31 cellular contexts compared by ENCODE assay signal in genomic region chr7:79790863-79791262, GRCh38.
"Had no signal": no experiment of that assay in that cellular context is flagged by ENCODE, and none has a peak within 500 bp of the region (broad histone marks: within the 10 kb centered on the region; RNA-seq: fewer than 3 reads in every experiment).

No MANE protein-coding gene starts in this region.

- H3K27ac Mint-ChIP-seq: activated CD4-positive, alpha-beta memory T cell treated with anti-CD3 and anti-CD28 coated beads, Interleukin-2, amount 10 ng/mL, durations not matched to agents 7 days and 5 days; activated CD4-positive, alpha-beta T cell treated with anti-CD3 and anti-CD28 coated beads, Interleukin-2, amount 10 ng/mL, durations not matched to agents 24 days and 14 days; activated naive CD4-positive, alpha-beta T cell treated with anti-CD3 and anti-CD28 coated beads, Interleukin-2, amount 10 ng/mL, durations not matched to agents 7 days and 5 days; activated naive CD8-positive, alpha-beta T cell treated with anti-CD3 and anti-CD28 coated beads, Interleukin-2, amount 10 ng/mL, durations not matched to agents 7 days and 5 days; activated T-cell treated with anti-CD3 and anti-CD28 coated beads, Interleukin-2, amount 50 U/mL, for 24 hours; nephron progenitor cell; stimulated activated effector memory CD8-positive, alpha-beta T cell treated with anti-CD3 and anti-CD28 coated beads, Interleukin-12 subunit alpha, Interleukin-12 subunit beta, amount 100 ng/mL, for 72 hours; stimulated activated naive CD8-positive, alpha-beta T cell treated with anti-CD3 and anti-CD28 coated beads, Interleukin-15, Interleukin-2, amounts not matched to agents 100 ng/mL and 50 ng/mL, for 24 hours; T-helper 1 cell treated with Interleukin-12 subunit alpha and Interleukin-12 subunit beta and Interleukin-4 antibody, amounts not matched to agents 30 μg/mL and 1 μg/mL, for 36 hours had no signal

- H3K4me3 Mint-ChIP-seq: activated CD4-positive, alpha-beta memory T cell treated with anti-CD3 and anti-CD28 coated beads, Interleukin-2, amount 10 ng/mL, durations not matched to agents 7 days and 5 days; activated CD4-positive, alpha-beta T cell treated with anti-CD3 and anti-CD28 coated beads, Interleukin-2, amount 10 ng/mL, durations not matched to agents 24 days and 14 days; activated naive CD4-positive, alpha-beta T cell treated with anti-CD3 and anti-CD28 coated beads, Interleukin-2, amount 10 ng/mL, durations not matched to agents 7 days and 5 days; activated naive CD8-positive, alpha-beta T cell treated with anti-CD3 and anti-CD28 coated beads, Interleukin-2, amount 10 ng/mL, durations not matched to agents 7 days and 5 days; activated T-cell treated with anti-CD3 and anti-CD28 coated beads, Interleukin-2, amount 50 U/mL, for 24 hours; nephron progenitor cell; stimulated activated effector memory CD8-positive, alpha-beta T cell treated with anti-CD3 and anti-CD28 coated beads, Interleukin-12 subunit alpha, Interleukin-12 subunit beta, amount 100 ng/mL, for 72 hours; stimulated activated naive CD8-positive, alpha-beta T cell treated with anti-CD3 and anti-CD28 coated beads, Interleukin-15, Interleukin-2, amounts not matched to agents 100 ng/mL and 50 ng/mL, for 24 hours; T-helper 1 cell treated with Interleukin-12 subunit alpha and Interleukin-12 subunit beta and Interleukin-4 antibody, amounts not matched to agents 30 μg/mL and 1 μg/mL, for 36 hours had no signal

- H3K4me1 Mint-ChIP-seq: activated CD4-positive, alpha-beta memory T cell treated with anti-CD3 and anti-CD28 coated beads, Interleukin-2, amount 10 ng/mL, durations not matched to agents 7 days and 5 days; activated CD4-positive, alpha-beta T cell treated with anti-CD3 and anti-CD28 coated beads, Interleukin-2, amount 10 ng/mL, durations not matched to agents 24 days and 14 days; activated naive CD4-positive, alpha-beta T cell treated with anti-CD3 and anti-CD28 coated beads, Interleukin-2, amount 10 ng/mL, durations not matched to agents 7 days and 5 days; activated naive CD8-positive, alpha-beta T cell treated with anti-CD3 and anti-CD28 coated beads, Interleukin-2, amount 10 ng/mL, durations not matched to agents 7 days and 5 days; stimulated activated effector memory CD8-positive, alpha-beta T cell treated with anti-CD3 and anti-CD28 coated beads, Interleukin-12 subunit alpha, Interleukin-12 subunit beta, amount 100 ng/mL, for 72 hours had no signal

- H3K36me3 ChIP-seq: esophagus muscularis mucosa, heart right ventricle, pancreas, prostate gland, thoracic aorta, WERI-Rb-1 had no signal

- H3K36me3 Mint-ChIP-seq: activated naive CD4-positive, alpha-beta T cell treated with anti-CD3 and anti-CD28 coated beads, Interleukin-2, amount 10 ng/mL, durations not matched to agents 7 days and 5 days; activated naive CD8-positive, alpha-beta T cell treated with anti-CD3 and anti-CD28 coated beads, Interleukin-2, amount 10 ng/mL, durations not matched to agents 7 days and 5 days; stimulated activated effector memory CD8-positive, alpha-beta T cell treated with anti-CD3 and anti-CD28 coated beads, Interleukin-12 subunit alpha, Interleukin-12 subunit beta, amount 100 ng/mL, for 72 hours had no signal

- H3K27me3 Mint-ChIP-seq: activated CD4-positive, alpha-beta memory T cell treated with anti-CD3 and anti-CD28 coated beads, Interleukin-2, amount 10 ng/mL, durations not matched to agents 7 days and 5 days; activated CD4-positive, alpha-beta T cell treated with anti-CD3 and anti-CD28 coated beads, Interleukin-2, amount 10 ng/mL, durations not matched to agents 24 days and 14 days; activated naive CD4-positive, alpha-beta T cell treated with anti-CD3 and anti-CD28 coated beads, Interleukin-2, amount 10 ng/mL, durations not matched to agents 7 days and 5 days; activated T-cell treated with anti-CD3 and anti-CD28 coated beads, Interleukin-2, amount 50 U/mL, for 24 hours; stimulated activated naive CD8-positive, alpha-beta T cell treated with anti-CD3 and anti-CD28 coated beads, Interleukin-15, Interleukin-2, amounts not matched to agents 100 ng/mL and 50 ng/mL, for 24 hours had no signal

- H3K27ac ChIP-seq: esophagus muscularis mucosa, heart right ventricle, pancreas, prostate gland, skin epidermis, thoracic aorta, WERI-Rb-1 had no signal

- H3K9me3 Mint-ChIP-seq: activated CD4-positive, alpha-beta T cell treated with anti-CD3 and anti-CD28 coated beads, Interleukin-2, amount 10 ng/mL, durations not matched to agents 24 days and 14 days; activated naive CD4-positive, alpha-beta T cell treated with anti-CD3 and anti-CD28 coated beads, Interleukin-2, amount 10 ng/mL, durations not matched to agents 7 days and 5 days; activated naive CD8-positive, alpha-beta T cell treated with anti-CD3 and anti-CD28 coated beads, Interleukin-2, amount 10 ng/mL, durations not matched to agents 7 days and 5 days; activated T-cell treated with anti-CD3 and anti-CD28 coated beads, Interleukin-2, amount 50 U/mL, for 24 hours; nephron progenitor cell; stimulated activated naive CD8-positive, alpha-beta T cell treated with anti-CD3 and anti-CD28 coated beads, Interleukin-15, Interleukin-2, amounts not matched to agents 100 ng/mL and 50 ng/mL, for 24 hours; T-helper 1 cell treated with Interleukin-12 subunit alpha and Interleukin-12 subunit beta and Interleukin-4 antibody, amounts not matched to agents 30 μg/mL and 1 μg/mL, for 36 hours had no signal

- H3K4me1 ChIP-seq: esophagus muscularis mucosa, heart right ventricle, pancreas, prostate gland had no signal

- H3K4me3 ChIP-seq: esophagus muscularis mucosa, heart right ventricle, pancreas, prostate gland, skin epidermis, thoracic aorta had no signal

- FAIRE-seq: astrocyte, keratinocyte, urothelium cell line had no signal

- ATAC-seq: heart right ventricle; left cardiac atrium; left ventricle myocardium superior; pancreas; sciatic nerve; stimulated activated effector memory CD8-positive, alpha-beta T cell treated with anti-CD3 and anti-CD28 coated beads, Interleukin-12 subunit alpha, Interleukin-12 subunit beta, amount 100 ng/mL, for 72 hours had no signal

- DNase-seq: activated CD4-positive, alpha-beta memory T cell treated with anti-CD3 and anti-CD28 coated beads, Interleukin-2, amount 10 ng/mL, durations not matched to agents 7 days and 5 days; activated CD4-positive, alpha-beta T cell treated with anti-CD3 and anti-CD28 coated beads, Interleukin-2, amount 10 ng/mL, durations not matched to agents 24 days and 14 days; activated CD4-positive, CD25-positive, alpha-beta regulatory T cell treated with anti-CD3 and anti-CD28 coated beads, Interleukin-2, amount 50 U/mL, for 72 hours; activated CD8-positive, alpha-beta memory T cell treated with anti-CD3 and anti-CD28 coated beads, Interleukin-2, amount 50 U/mL, for 48 hours; activated gamma-delta T cell; activated naive CD4-positive, alpha-beta T cell treated with anti-CD3 and anti-CD28 coated beads, Interleukin-2, amount 10 ng/mL, durations not matched to agents 7 days and 5 days; activated naive CD8-positive, alpha-beta T cell treated with anti-CD3 and anti-CD28 coated beads, Interleukin-2, amount 10 ng/mL, durations not matched to agents 7 days and 5 days; activated T-cell treated with anti-CD3 and anti-CD28 coated beads, Interleukin-2, amount 50 U/mL, for 24 hours; central memory CD4-positive, alpha-beta T cell; foreskin melanocyte; heart right ventricle; left cardiac atrium; left ventricle myocardium superior; nephron progenitor cell; pancreas; retina; stimulated activated CD4-positive, alpha-beta T cell treated with anti-CD3 and anti-CD28 coated beads, Interleukin-4, amount 100 ng/mL, for 24 hours; T-helper 9 cell; trophoblast cell; WERI-Rb-1 had no signal

- H3K27me3 ChIP-seq: esophagus muscularis mucosa, heart right ventricle, pancreas had no signal

- H3K9me3 ChIP-seq: esophagus muscularis mucosa, heart right ventricle, pancreas, prostate gland, thoracic aorta had no signal
